ENCODE assay signal across 18 cellular contexts in genomic region chr16:56267888-56268287, GRCh38.
"Had no signal": no experiment of that assay in that cellular context is flagged by ENCODE, and none has a peak within 500 bp of the region (broad histone marks: within the 10 kb centered on the region; RNA-seq: fewer than 3 reads in every experiment).

No MANE protein-coding gene starts in this region.

- H3K4me1 ChIP-seq: body of pancreas, colonic mucosa had no signal

- H3K4me3 ChIP-seq: body of pancreas, colonic mucosa, testis had no signal

- H3K27me3 ChIP-seq: body of pancreas, colonic mucosa, testis had no signal

- ATAC-seq: activated CD8-positive, alpha-beta T cell treated with anti-CD3 and anti-CD28 coated beads, Interleukin-2, amount 10 ng/mL, durations not matched to agents 7 days and 5 days; body of pancreas; left ventricle myocardium superior had no signal

- H3K9me3 ChIP-seq: body of pancreas, colonic mucosa, testis had no signal

- DNase-seq: activated CD4-positive, alpha-beta T cell treated with anti-CD3 and anti-CD28 coated beads, Interleukin-2, amount 10 ng/mL, durations not matched to agents 24 days and 14 days; activated CD8-positive, alpha-beta T cell treated with anti-CD3 and anti-CD28 coated beads, Interleukin-2, amount 10 ng/mL, durations not matched to agents 7 days and 5 days; activated naive CD4-positive, alpha-beta T cell treated with Interleukin-2 at 50 U/mL for 16 hours; activated naive CD8-positive, alpha-beta T cell treated with anti-CD3 and anti-CD28 coated beads, Interleukin-2, amount 10 ng/mL, durations not matched to agents 7 days and 5 days; activated T-cell treated with anti-CD3 and anti-CD28 coated beads, Interleukin-2, amount 50 U/mL, for 24 hours; amygdala; body of pancreas; central memory CD4-positive, alpha-beta T cell; colonic mucosa; erythroblast; left ventricle myocardium superior; naive B cell; stimulated activated CD4-positive, alpha-beta T cell treated with anti-CD3 and anti-CD28 coated beads, Interleukin-12 subunit alpha, Interleukin-12 subunit beta, amount 100 ng/mL, for 4 hours; stimulated activated CD4-positive, alpha-beta T cell treated with anti-CD3 and anti-CD28 coated beads, Interleukin-1b, Interleukin-23, amount 100 ng/mL, for 48 hours; stimulated activated CD8-positive, alpha-beta memory T cell treated with anti-CD3 and anti-CD28 coated beads, Interleukin-4, amount 100 ng/mL, for 48 hours; stimulated activated naive CD4-positive, alpha-beta T cell treated with Interleukin-2 at 50 U/mL for 16 hours; T1000; testis had no signal

- H3K36me3 ChIP-seq: colonic mucosa had no signal

- H3K27ac ChIP-seq: body of pancreas had no signal
